19 cellular contexts compared by ENCODE assay signal in genomic region chr14:91177797-91178147, GRCh38.
A peak's percentile ranks its signal among the peaks of the same experiment; 100 is the strongest.
DNase-seq lines count a peak whose midpoint lies in the region; ATAC-seq, FAIRE-seq and TF ChIP-seq lines count a peak whose summit lies in the region.
"Had no signal": no experiment of that assay in that cellular context is flagged by ENCODE, and none has a peak within 500 bp of the region (broad histone marks: within the 10 kb centered on the region; RNA-seq: fewer than 3 reads in every experiment).

No MANE protein-coding gene starts in this region.

- no peaks in the 10 kb centered on the region for H3K27me3 Mint-ChIP-seq in activated CD4-positive, alpha-beta T cell treated with anti-CD3 and anti-CD28 coated beads for 36 hours
- H3K27me3 Mint-ChIP-seq in stimulated activated naive CD8-positive, alpha-beta T cell treated with anti-CD3 and anti-CD28 coated beads, Interleukin-15, amount 100 ng/mL, for 72 hours: no peaks in the 10 kb centered on the region
- H3K27me3 Mint-ChIP-seq: effector memory CD8-positive, alpha-beta T cell; progenitor cell of endocrine pancreas had no signal

- H3K9me3 ChIP-seq in right atrium auricular region (no peaks in the 10 kb centered on the region), ovary (no peaks in the 10 kb centered on the region)
- H3K9me3 ChIP-seq: sigmoid colon, testis, uterus had no signal

- H3K4me1 ChIP-seq in right atrium auricular region (peaks cover 0 to 7% of the 10 kb centered on the region in 2 donors), ovary (ENCODE audit: insufficient read depth) (no peaks in the 10 kb centered on the region)
- H3K4me1 ChIP-seq: neural progenitor cell, testis, uterus had no signal

- peaks cover 11% of the 10 kb centered on the region for H3K4me1 Mint-ChIP-seq in activated CD4-positive, alpha-beta T cell treated with anti-CD3 and anti-CD28 coated beads for 36 hours
- H3K4me1 Mint-ChIP-seq in stimulated activated naive CD8-positive, alpha-beta T cell treated with anti-CD3 and anti-CD28 coated beads, Interleukin-15, amount 100 ng/mL, for 72 hours: peaks cover 30% of the 10 kb centered on the region
- H3K4me1 Mint-ChIP-seq: GM23338 had no signal

- H3K9me3 Mint-ChIP-seq in activated CD4-positive, alpha-beta T cell treated with anti-CD3 and anti-CD28 coated beads for 36 hours (ENCODE audit: low read depth): no peaks in the 10 kb centered on the region
- H3K9me3 Mint-ChIP-seq in stimulated activated naive CD8-positive, alpha-beta T cell treated with anti-CD3 and anti-CD28 coated beads, Interleukin-15, amount 100 ng/mL, for 72 hours: no peaks in the 10 kb centered on the region
- H3K9me3 Mint-ChIP-seq: CD8-positive, alpha-beta T cell; effector memory CD8-positive, alpha-beta T cell; GM23338; neural progenitor cell had no signal

- H3K36me3 ChIP-seq in right atrium auricular region: peaks cover 39% of the 10 kb centered on the region
- no peaks in the 10 kb centered on the region for H3K36me3 ChIP-seq in bronchial epithelial cell (ENCODE audit: control insufficient read depth, insufficient read depth, low read length)
- H3K36me3 ChIP-seq in ovary: no peaks in the 10 kb centered on the region
- H3K36me3 ChIP-seq: uterus had no signal

- no peak overlapping the region for H3K4me3 Mint-ChIP-seq in activated CD4-positive, alpha-beta T cell treated with anti-CD3 and anti-CD28 coated beads for 36 hours
- H3K4me3 Mint-ChIP-seq in stimulated activated naive CD8-positive, alpha-beta T cell treated with anti-CD3 and anti-CD28 coated beads, Interleukin-15, amount 100 ng/mL, for 72 hours: no peak overlapping the region
- H3K4me3 Mint-ChIP-seq: CD8-positive, alpha-beta T cell; effector memory CD8-positive, alpha-beta T cell; GM23338; neural progenitor cell had no signal

- H3K27me3 ChIP-seq in right atrium auricular region (no peaks in the 10 kb centered on the region), bronchial epithelial cell (ENCODE audit: control insufficient read depth, insufficient read depth, low read length) (no peaks in the 10 kb centered on the region), ovary (no peaks in the 10 kb centered on the region)
- H3K27me3 ChIP-seq: cardiac muscle cell, neural progenitor cell, sigmoid colon, testis, uterus had no signal

- TF ChIP-seq POLR2A in ovary (IDR thresholded peaks at IDR 0.05): no peak

- WGBS in ovary, 3 donors: 84 to 91% (median 88%) methylated on average over 8 of the region's 8 CpGs

- TF ChIP-seq CTCF in right atrium auricular region (IDR thresholded peaks at IDR 0.05) (no peak), bronchial epithelial cell (IDR thresholded peaks at IDR 0.05; ENCODE audit: insufficient read depth, low read length, severe bottlenecking) (no peak), ovary (IDR thresholded peaks at IDR 0.05) (no peak)

- H3K36me3 Mint-ChIP-seq in activated CD4-positive, alpha-beta T cell treated with anti-CD3 and anti-CD28 coated beads for 36 hours (ENCODE audit: low read depth): peaks cover 33% of the 10 kb centered on the region

- POLR2A ChIA-PET in activated CD4-positive, alpha-beta T cell treated with anti-CD3 and anti-CD28 coated beads for 36 hours (lab: Charles Lee): interaction anchor here (0.5 to 1.0 kb wide), 3 partner anchors 70 to 229 kb away, joined by 3 read pairs; no protein-coding TSS in a partner anchor

- DNase-seq in activated CD4-positive, alpha-beta T cell treated with anti-CD3 and anti-CD28 coated beads for 36 hours: no peak
- no peak for DNase-seq in activated CD4-positive, alpha-beta T cell treated with anti-CD3 and anti-CD28 coated beads for 1 hour
- DNase-seq in left ventricle myocardium superior: no peak
- DNase-seq in right atrium auricular region (ENCODE audit: low spot score): no peak
- no peak for DNase-seq in bronchial epithelial cell (ENCODE audit: low read depth)
- DNase-seq in NCI-H2081 treated with DMSO at 0.1 percent for 48 hours (lab: John Stamatoyannopoulos, UW): no peak
- no peak for DNase-seq in stimulated activated naive CD8-positive, alpha-beta T cell treated with anti-CD3 and anti-CD28 coated beads, Interleukin-15, amount 100 ng/mL, for 72 hours
- no peak for DNase-seq in ovary
- DNase-seq: sigmoid colon had no signal

- intact Hi-C loops in activated CD4-positive, alpha-beta T cell treated with anti-CD3 and anti-CD28 coated beads for 36 hours (cut with DNase I, micrococcal nuclease): loop anchor here (1.0 to 5.0 kb wide), 5 partner anchors 51 to 241 kb away; partner anchors contain the start of gene GPR68 (in 1 of the 2)
- intact Hi-C loops in left ventricle myocardium superior (cut with micrococcal nuclease): loop anchor here (5.0 to 10.0 kb wide), 2 partner anchors 110 to 273 kb away; no protein-coding TSS in a partner anchor
- intact Hi-C loops in ovary (cut with DNase I): loop anchor here in 2 of 4 donors (5.0 to 10.0 kb wide), 3 partner anchors 110 to 883 kb away; no protein-coding TSS in a partner anchor

- H3K4me3 ChIP-seq in right atrium auricular region: no peak overlapping the region
- no peak overlapping the region for H3K4me3 ChIP-seq in bronchial epithelial cell (ENCODE audit: low read depth, low read length)
- H3K4me3 ChIP-seq in ovary: no peak overlapping the region
- H3K4me3 ChIP-seq: cardiac muscle cell, coronary artery, GM23338, neural progenitor cell, sigmoid colon, testis, uterus had no signal

- FAIRE-seq in bronchial epithelial cell (lab: Jason Lieb, UNC): peak; percentile 7

- no peak overlapping the region for H3K27ac Mint-ChIP-seq in activated CD4-positive, alpha-beta T cell treated with anti-CD3 and anti-CD28 coated beads for 36 hours
- no peak overlapping the region for H3K27ac Mint-ChIP-seq in stimulated activated naive CD8-positive, alpha-beta T cell treated with anti-CD3 and anti-CD28 coated beads, Interleukin-15, amount 100 ng/mL, for 72 hours
- H3K27ac Mint-ChIP-seq: GM23338, neural progenitor cell, progenitor cell of endocrine pancreas had no signal

- no peak for TF ChIP-seq EP300 in ovary (IDR thresholded peaks at IDR 0.05)

- peak; percentile 14 for ATAC-seq in activated CD4-positive, alpha-beta T cell treated with anti-CD3 and anti-CD28 coated beads for 36 hours
- ATAC-seq in left ventricle myocardium superior: peak; percentile 16
- ATAC-seq in stimulated activated naive CD8-positive, alpha-beta T cell treated with anti-CD3 and anti-CD28 coated beads, Interleukin-15, amount 100 ng/mL, for 72 hours: no peak

- H3K27ac ChIP-seq in right atrium auricular region (no peak overlapping the region), ovary (no peak overlapping the region)
- H3K27ac ChIP-seq: cardiac muscle cell, coronary artery, KMS-11, neural progenitor cell, sigmoid colon, testis had no signal

- CTCF ChIA-PET in activated CD4-positive, alpha-beta T cell treated with anti-CD3 and anti-CD28 coated beads for 36 hours (lab: Charles Lee): interaction anchor here (0.5 to 14.9 kb wide), 46 partner anchors 9 to 419 kb away, joined by 3 to 253 read pairs (median 4); partner anchors contain the start of gene GPR68
